ENCODE assay signal across 18 cellular contexts in genomic region chr4:6379787-6380745, GRCh38.
"Had no signal": no experiment of that assay in that cellular context is flagged by ENCODE, and none has a peak within 500 bp of the region (broad histone marks: within the 10 kb centered on the region; RNA-seq: fewer than 3 reads in every experiment).

No MANE protein-coding gene starts in this region.

- H3K4me1 ChIP-seq: left lung, stomach had no signal

- H3K4me3 Mint-ChIP-seq: activated naive CD4-positive, alpha-beta T cell treated with anti-CD3 and anti-CD28 coated beads, Interleukin-2, amount 50 U/mL, for 24 hours; activated T-cell treated with anti-CD3 and anti-CD28 coated beads, Interleukin-2, amount 50 U/mL, for 4 hours; effector memory CD8-positive, alpha-beta T cell; memory B cell; naive thymus-derived CD8-positive, alpha-beta T cell; type B pancreatic cell had no signal

- H3K9me3 ChIP-seq: esophagus squamous epithelium, left lung, stomach had no signal

- H3K9me3 Mint-ChIP-seq: activated naive CD4-positive, alpha-beta T cell treated with anti-CD3 and anti-CD28 coated beads, Interleukin-2, amount 50 U/mL, for 24 hours; activated T-cell treated with anti-CD3 and anti-CD28 coated beads, Interleukin-2, amount 50 U/mL, for 4 hours; effector memory CD8-positive, alpha-beta T cell; memory B cell; naive thymus-derived CD8-positive, alpha-beta T cell; type B pancreatic cell had no signal

- H3K36me3 Mint-ChIP-seq: activated naive CD4-positive, alpha-beta T cell treated with anti-CD3 and anti-CD28 coated beads, Interleukin-2, amount 50 U/mL, for 24 hours; memory B cell; naive thymus-derived CD8-positive, alpha-beta T cell; type B pancreatic cell had no signal

- FAIRE-seq: astrocyte, bronchial epithelial cell had no signal

- H3K27ac Mint-ChIP-seq: activated naive CD4-positive, alpha-beta T cell treated with anti-CD3 and anti-CD28 coated beads, Interleukin-2, amount 50 U/mL, for 24 hours; effector memory CD8-positive, alpha-beta T cell; memory B cell; type B pancreatic cell had no signal

- H3K36me3 ChIP-seq: left lung, stomach had no signal

- ATAC-seq: activated T-cell treated with anti-CD3 and anti-CD28 coated beads, Interleukin-2, amount 50 U/mL, for 4 hours; effector memory CD8-positive, alpha-beta T cell; left lung; naive thymus-derived CD8-positive, alpha-beta T cell had no signal

- DNase-seq: activated CD4-positive, alpha-beta T cell treated with anti-CD3 and anti-CD28 coated beads, Interleukin-2, amount 50 U/mL, for 1 hour; activated CD8-positive, alpha-beta memory T cell treated with anti-CD3 and anti-CD28 coated beads, Interleukin-2, amount 50 U/mL, for 4 hours; activated T-cell treated with anti-CD3 and anti-CD28 coated beads, Interleukin-2, amount 50 U/mL, for 4 hours; dermis blood vessel endothelial cell; effector memory CD8-positive, alpha-beta T cell; esophagus squamous epithelium; islet precursor cell; naive thymus-derived CD8-positive, alpha-beta T cell; stimulated activated CD4-positive, alpha-beta T cell treated with anti-CD3 and anti-CD28 coated beads, Interleukin-2, amount 100 ng/mL, for 48 hours; stomach; T-helper 1 cell; T1000 had no signal

- H3K4me1 Mint-ChIP-seq: activated naive CD4-positive, alpha-beta T cell treated with anti-CD3 and anti-CD28 coated beads, Interleukin-2, amount 50 U/mL, for 24 hours; memory B cell had no signal

- H3K4me3 ChIP-seq: esophagus squamous epithelium, left lung, stomach had no signal

- H3K27ac ChIP-seq: esophagus squamous epithelium, left lung, stomach had no signal
